In genomic region chr11:71352226-71352625, GRCh38 we compare ENCODE assay signal across 9 cellular contexts.
"Had no signal": no experiment of that assay in that cellular context is flagged by ENCODE, and none has a peak within 500 bp of the region (broad histone marks: within the 10 kb centered on the region; RNA-seq: fewer than 3 reads in every experiment).

No MANE protein-coding gene starts in this region.

- H3K4me3 ChIP-seq: GM23248, GM23338, HAP-1 had no signal

- H2AFZ ChIP-seq: GM23248, GM23338 had no signal

- H3K4me2 ChIP-seq: GM23338 had no signal

- H3K4me1 ChIP-seq: HAP-1 had no signal

- H3K27ac ChIP-seq: GM23248 had no signal

- H3K9me3 ChIP-seq: HAP-1 had no signal

- DNase-seq: GM23248, GOT3, H7, H9, HCEC 1CT, HFFc6 had no signal

- H3K36me3 ChIP-seq: HAP-1 had no signal

- ATAC-seq: GM23338, HCT116 had no signal
